ENCODE assay signal across 10 cellular contexts in the genomic region with DNA sequence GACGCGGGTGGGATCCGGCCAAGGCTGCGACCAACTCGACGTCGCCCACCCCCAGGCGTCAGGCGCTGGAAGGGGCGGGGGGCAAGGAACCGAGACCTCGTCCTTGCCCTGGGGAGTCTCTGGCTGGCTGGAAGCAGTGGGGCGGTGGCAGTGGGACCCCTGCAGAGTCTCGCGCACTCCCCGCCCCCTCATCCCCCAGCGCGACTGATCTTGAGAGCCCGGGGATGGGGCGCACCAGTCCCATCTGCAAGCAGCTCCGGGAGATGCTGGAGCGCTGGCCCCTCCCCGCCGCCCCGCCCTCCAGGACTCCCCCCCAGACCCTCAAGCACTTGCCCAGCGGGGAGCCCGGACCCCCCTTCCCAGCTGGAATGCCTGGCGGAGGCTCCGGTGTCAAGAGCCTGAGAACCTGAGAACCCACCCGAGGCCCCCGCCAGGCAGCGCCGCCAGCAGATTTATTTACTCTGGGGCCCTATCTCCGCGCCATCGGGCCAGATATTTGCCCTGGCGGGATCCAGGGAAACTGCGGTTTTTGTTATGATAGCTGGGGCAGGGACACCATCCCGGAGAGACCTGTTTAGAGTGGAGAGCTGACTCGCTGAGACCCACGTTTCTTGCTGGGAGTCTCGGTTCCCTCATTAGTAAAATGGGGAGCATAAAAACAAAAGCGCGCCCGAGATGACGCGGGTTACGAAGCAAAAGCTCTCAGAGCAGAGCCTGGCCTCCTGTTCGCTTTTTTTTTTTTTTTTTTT. TPM values are rescaled to one million over a fixed set of nuclear protein-coding genes. Genes with fewer than 3 reads are reported as not detected.
DNase-seq lines count a peak whose midpoint lies in the region; TF ChIP-seq lines count a peak whose summit lies in the region.
"Had no signal": no experiment of that assay in that cellular context is flagged by ENCODE, and none has a peak within 500 bp of the region (broad histone marks: within the 10 kb centered on the region; RNA-seq: fewer than 3 reads in every experiment).

No MANE protein-coding gene starts in this region.

- peak in 2 of 4 experiments; percentile 31 to 32 for TF ChIP-seq CTCF in prostate gland (IDR thresholded peaks at IDR 0.05)

- DNase-seq in NCI-H146 (lab: John Stamatoyannopoulos, UW) (peak; percentile 32), NCI-H146 treated with DMSO at 0.1 percent for 48 hours (lab: John Stamatoyannopoulos, UW; ENCODE audit: unreplicated experiment) (no peak), NCI-H526 (lab: John Stamatoyannopoulos, UW) (peak; percentile 47 to 68), prostate gland (ENCODE audit: low spot score) (peak; percentile 23), NCI-H1048 (lab: John Stamatoyannopoulos, UW) (no peak), DMS114 treated with DMSO at 0.1 percent for 48 hours (lab: John Stamatoyannopoulos, UW; ENCODE audit: unreplicated experiment) (no peak), HUDEP-2 (lab: John Stamatoyannopoulos, UW; ENCODE audit: unreplicated experiment in 76 of 76) (no peak)

- H3K36me3 ChIP-seq in ectodermal cell (ENCODE audit: control insufficient read depth, insufficient read depth, low read length) (no peaks in the 10 kb centered on the region), prostate gland (no peaks in the 10 kb centered on the region)
- H3K36me3 ChIP-seq: SJSA1 had no signal

- H3K27me3 ChIP-seq in ectodermal cell (ENCODE audit: control insufficient read depth, insufficient read depth, low read length, poor library complexity, severe bottlenecking) (peaks cover 25% of the 10 kb centered on the region), prostate gland (replicated peaks; ENCODE audit: insufficient read depth) (no peaks in the 10 kb centered on the region)

- TF ChIP-seq POLR2A in prostate gland (IDR thresholded peaks at IDR 0.05) = no peak

- intact Hi-C loops in prostate gland (cut with DNase I) = no loop called here

- H3K4me3 ChIP-seq in ectodermal cell (ENCODE audit: insufficient read depth, low read depth, low read length) (peak overlapping the region; percentile 18), prostate gland (peak overlapping the region; percentile 27 to 41)
- H3K4me3 ChIP-seq: BLaER1 treated with 17β-estradiol and CSF1 and Interleukin-3, amounts not matched to agents 10 nM and 100 nM; SJSA1 had no signal

- WGBS in ectodermal cell, 2 experiments = 42 to 53% methylated on average over 49 of the region's 49 CpGs
- WGBS in prostate gland = 3% methylated on average over 41 of the region's 49 CpGs

- no peaks in the 10 kb centered on the region for H3K4me1 ChIP-seq in ectodermal cell (ENCODE audit: control insufficient read depth, insufficient read depth, low read length)
- H3K4me1 ChIP-seq in prostate gland (replicated peaks) = peaks cover 8% of the 10 kb centered on the region
- H3K4me1 ChIP-seq: BLaER1 treated with 17β-estradiol and CSF1 and Interleukin-3, amounts not matched to agents 10 nM and 100 nM had no signal

- no peaks in the 10 kb centered on the region for H3K9me3 ChIP-seq in ectodermal cell (ENCODE audit: control insufficient read depth, low read length)
- no peaks in the 10 kb centered on the region for H3K9me3 ChIP-seq in prostate gland

- H3K27ac ChIP-seq in ectodermal cell (ENCODE audit: insufficient read depth, low read depth, low read length, poor library complexity, severe bottlenecking) (no peak overlapping the region), prostate gland (no peak overlapping the region)
- H3K27ac ChIP-seq: BLaER1 treated with 17β-estradiol and CSF1 and Interleukin-3, amounts not matched to agents 10 nM and 100 nM; SJSA1 had no signal

RNA-seq across cellular contexts. Expression of gene PRRT1B, which starts 1.2 kb away (rescaled TPM):
- polyA plus RNA-seq in ectodermal cell (2013, experiment 1 of 4) = not detected
- polyA plus RNA-seq in ectodermal cell (2013, experiment 2 of 4) = not detected
- not detected for polyA plus RNA-seq in ectodermal cell (2013, experiment 3 of 4)
- not detected for polyA plus RNA-seq in ectodermal cell (2013, experiment 4 of 4)
- total RNA-seq in prostate gland = 10 to 100 TPM in 1 of 2 donors, 1 to 10 TPM in 1; 3.7 to 25.4 TPM
- total RNA-seq: SJSA1 had no signal

RNA-seq across cellular contexts. Expression of gene UCK1, which starts 15.4 kb away (rescaled TPM):
- polyA plus RNA-seq in ectodermal cell (2013, experiment 1 of 4) = 46.4 TPM
- polyA plus RNA-seq in ectodermal cell (2013, experiment 2 of 4) = 56.9 TPM
- 34.3 TPM for polyA plus RNA-seq in ectodermal cell (2013, experiment 3 of 4)
- polyA plus RNA-seq in ectodermal cell (2013, experiment 4 of 4) = 42.2 TPM
- 10 to 100 TPM; 47.6 to 48.2 TPM for total RNA-seq in prostate gland

RNA-seq across cellular contexts. Expression of gene POMT1, which starts 43.8 kb away (rescaled TPM):
- 49.1 TPM for polyA plus RNA-seq in ectodermal cell (2013, experiment 1 of 4)
- 47.6 TPM for polyA plus RNA-seq in ectodermal cell (2013, experiment 2 of 4)
- polyA plus RNA-seq in ectodermal cell (2013, experiment 3 of 4) = 36.1 TPM
- polyA plus RNA-seq in ectodermal cell (2013, experiment 4 of 4) = 39.6 TPM
- total RNA-seq in prostate gland = 10 to 100 TPM; 36.5 to 59.5 TPM

Comparison
In these comparisons a context has a peak if more than half of its experiments do, and no peak if none do; other contexts are left out.
1. DNase-seq: peak in NCI-H146 (single experiment), NCI-H526 (2 of 2) and prostate gland (single experiment); none in NCI-H146 treated with DMSO at 0.1 percent for 48 hours (single experiment), NCI-H1048 (single experiment), DMS114 treated with DMSO at 0.1 percent for 48 hours (single experiment) and HUDEP-2 (0 of 76).